ENCODE assay signal across 20 cellular contexts in genomic region chr10:91879514-91880170, GRCh38. TPM values are rescaled to one million over a fixed set of nuclear protein-coding genes. Genes with fewer than 3 reads are reported as not detected.
DNase-seq lines count a peak whose midpoint lies in the region; ATAC-seq, FAIRE-seq and TF ChIP-seq lines count a peak whose summit lies in the region.
"Had no signal": no experiment of that assay in that cellular context is flagged by ENCODE, and none has a peak within 500 bp of the region (broad histone marks: within the 10 kb centered on the region; RNA-seq: fewer than 3 reads in every experiment).

No MANE protein-coding gene starts in this region.

- peaks cover 10% of the 10 kb centered on the region; the same call in 1 of the 2 replicates for H3K4me1 ChIP-seq in PC-9 (replicated peaks; ENCODE audit: insufficient read depth)
- peaks cover 27% of the 10 kb centered on the region for H3K4me1 ChIP-seq in keratinocyte (ENCODE audit: control insufficient read depth, extremely low read depth, insufficient read depth, low read length)
- H3K4me1 ChIP-seq: body of pancreas, prostate gland had no signal

- H3K27ac ChIP-seq in PC-9 = no peak overlapping the region
- H3K27ac ChIP-seq in keratinocyte (ENCODE audit: control insufficient read depth, insufficient read depth, low read length) = no peak overlapping the region
- H3K27ac ChIP-seq: body of pancreas, gastroesophageal sphincter, prostate gland, transverse colon had no signal

- H3K9me3 ChIP-seq in PC-9 (ENCODE audit: insufficient read depth, low read depth) (no peaks in the 10 kb centered on the region), keratinocyte (ENCODE audit: control insufficient read depth, low read depth, low read length) (no peaks in the 10 kb centered on the region), T-helper 17 cell (ENCODE audit: control insufficient read depth, low read length, poor library complexity, severe bottlenecking) (no peaks in the 10 kb centered on the region)
- H3K9me3 ChIP-seq: body of pancreas, gastroesophageal sphincter, prostate gland, transverse colon had no signal

- no TSS peak for BruUV-seq in PC-9 (replicated peaks; lab: Mats Ljungman, UMichigan)

- H3K4me3 Mint-ChIP-seq in activated CD4-positive, alpha-beta T cell treated with anti-CD3 and anti-CD28 coated beads, Interleukin-2, amount 10 ng/mL, durations not matched to agents 24 days and 14 days = no peak overlapping the region
- no peak overlapping the region for H3K4me3 Mint-ChIP-seq in type B pancreatic cell
- H3K4me3 Mint-ChIP-seq in T-helper 17 cell = no peak overlapping the region
- H3K4me3 Mint-ChIP-seq: activated naive CD4-positive, alpha-beta T cell treated with anti-CD3 and anti-CD28 coated beads, Interleukin-2, amount 10 ng/mL, durations not matched to agents 7 days and 5 days; CD4-positive, CD25-positive, alpha-beta regulatory T cell; naive B cell; stimulated activated naive B cell treated with anti-CD40 and anti-IgM and Interleukin-4, amounts not matched to agents 10 μg/mL and 1 μg/mL and 100 μg/mL, for 72 hours had no signal

- H3K4me1 Mint-ChIP-seq in activated CD4-positive, alpha-beta T cell treated with anti-CD3 and anti-CD28 coated beads, Interleukin-2, amount 10 ng/mL, durations not matched to agents 24 days and 14 days = no peaks in the 10 kb centered on the region
- H3K4me1 Mint-ChIP-seq in type B pancreatic cell (ENCODE audit: unreplicated experiment) (peaks cover 32% of the 10 kb centered on the region), T-helper 17 cell (no peaks in the 10 kb centered on the region)
- H3K4me1 Mint-ChIP-seq: activated naive CD4-positive, alpha-beta T cell treated with anti-CD3 and anti-CD28 coated beads, Interleukin-2, amount 10 ng/mL, durations not matched to agents 7 days and 5 days; CD4-positive, CD25-positive, alpha-beta regulatory T cell; naive B cell; stimulated activated naive B cell treated with anti-CD40 and anti-IgM and Interleukin-4, amounts not matched to agents 10 μg/mL and 1 μg/mL and 100 μg/mL, for 72 hours had no signal

- TF ChIP-seq CTCF in PC-9 (conservative IDR thresholded peaks at IDR 0.05) (no peak), keratinocyte (optimal IDR thresholded peaks at IDR 0.05 in 1 of 3, IDR thresholded peaks at IDR 0.05 in 1 of 3, conservative IDR thresholded peaks at IDR 0.05 in 1 of 3; ENCODE audit: extremely low read depth in 1 of 3, insufficient read depth in 2 of 3, low read length in 3 of 3) (no peak), type B pancreatic cell (conservative IDR thresholded peaks at IDR 0.05) (no peak)

- no peaks in the 10 kb centered on the region for H3K9me3 Mint-ChIP-seq in activated CD4-positive, alpha-beta T cell treated with anti-CD3 and anti-CD28 coated beads, Interleukin-2, amount 10 ng/mL, durations not matched to agents 24 days and 14 days
- H3K9me3 Mint-ChIP-seq in type B pancreatic cell = no peaks in the 10 kb centered on the region
- H3K9me3 Mint-ChIP-seq: activated naive CD4-positive, alpha-beta T cell treated with anti-CD3 and anti-CD28 coated beads, Interleukin-2, amount 10 ng/mL, durations not matched to agents 7 days and 5 days had no signal

- CTCF ChIA-PET in PC-9 (lab: Charles Lee) = no interaction called here

- H3K9me1 ChIP-seq in keratinocyte (ENCODE audit: control insufficient read depth, extremely low read depth, insufficient read depth, low read length) = no peaks in the 10 kb centered on the region

- H3K9ac ChIP-seq in keratinocyte (ENCODE audit: control insufficient read depth, extremely low read depth, insufficient read depth, low read length) = no peak overlapping the region

- POLR2A ChIA-PET in PC-9 (lab: Charles Lee; ENCODE audit: unreplicated experiment) = no interaction called here

- intact Hi-C loops in activated CD4-positive, alpha-beta T cell treated with anti-CD3 and anti-CD28 coated beads, Interleukin-2, amount 10 ng/mL, durations not matched to agents 24 days and 14 days (cut with micrococcal nuclease) = no loop called here
- intact Hi-C loops in PC-9 (cut with micrococcal nuclease; ENCODE audit: unreplicated experiment) = no loop called here

- no peak overlapping the region for H3K27ac Mint-ChIP-seq in activated CD4-positive, alpha-beta T cell treated with anti-CD3 and anti-CD28 coated beads, Interleukin-2, amount 10 ng/mL, durations not matched to agents 24 days and 14 days
- peak overlapping the region; percentile 71 for H3K27ac Mint-ChIP-seq in type B pancreatic cell
- H3K27ac Mint-ChIP-seq in T-helper 17 cell = no peak overlapping the region
- H3K27ac Mint-ChIP-seq: activated naive CD4-positive, alpha-beta T cell treated with anti-CD3 and anti-CD28 coated beads, Interleukin-2, amount 10 ng/mL, durations not matched to agents 7 days and 5 days; CD4-positive, CD25-positive, alpha-beta regulatory T cell; stimulated activated naive B cell treated with anti-CD40 and anti-IgM and Interleukin-4, amounts not matched to agents 10 μg/mL and 1 μg/mL and 100 μg/mL, for 72 hours had no signal

- H3K4me3 ChIP-seq in PC-9 (no peak overlapping the region), keratinocyte (ENCODE audit: control insufficient read depth in 2 of 3, extremely low read depth in 1 of 3, insufficient read depth in 2 of 3, low read depth in 1 of 3, low read length in 3 of 3) (no peak overlapping the region)
- H3K4me3 ChIP-seq: body of pancreas, gastroesophageal sphincter, prostate gland, transverse colon had no signal

- no peak for FAIRE-seq in keratinocyte (lab: Jason Lieb, UNC)

- no peak for ATAC-seq in T-helper 17 cell
- ATAC-seq: body of pancreas; stimulated activated naive B cell treated with anti-CD40 and anti-IgM and Interleukin-4, amounts not matched to agents 10 μg/mL and 1 μg/mL and 100 μg/mL, for 72 hours had no signal

- peak overlapping the region; percentile 37; the same call in 1 of the 2 replicates for H2AFZ ChIP-seq in PC-9
- peak overlapping the region; percentile 64 for H2AFZ ChIP-seq in keratinocyte (ENCODE audit: control insufficient read depth, low read length)

- no peaks in the 10 kb centered on the region for H3K79me2 ChIP-seq in PC-9 (ENCODE audit: low read depth)
- H3K79me2 ChIP-seq in keratinocyte (ENCODE audit: control insufficient read depth, insufficient read depth, low read length) = no peaks in the 10 kb centered on the region

- peaks cover 15% of the 10 kb centered on the region for H3K27me3 Mint-ChIP-seq in activated CD4-positive, alpha-beta T cell treated with anti-CD3 and anti-CD28 coated beads, Interleukin-2, amount 10 ng/mL, durations not matched to agents 24 days and 14 days
- no peaks in the 10 kb centered on the region for H3K27me3 Mint-ChIP-seq in type B pancreatic cell
- no peaks in the 10 kb centered on the region for H3K27me3 Mint-ChIP-seq in T-helper 17 cell
- H3K27me3 Mint-ChIP-seq: stimulated activated naive B cell treated with anti-CD40 and anti-IgM and Interleukin-4, amounts not matched to agents 10 μg/mL and 1 μg/mL and 100 μg/mL, for 72 hours had no signal

- no peaks in the 10 kb centered on the region for H3F3A ChIP-seq in PC-9 (ENCODE audit: insufficient read depth, low read depth)

- peak overlapping the region; percentile 21; the same call in 1 of the 2 replicates for H3K4me2 ChIP-seq in PC-9
- peak overlapping the region; percentile 52 for H3K4me2 ChIP-seq in keratinocyte (ENCODE audit: control insufficient read depth, extremely low read depth, insufficient read depth, low read depth, low read length)

- H3K27me3 ChIP-seq in PC-9 (ENCODE audit: insufficient read depth, low read depth) = no peaks in the 10 kb centered on the region
- no peaks in the 10 kb centered on the region for H3K27me3 ChIP-seq in keratinocyte (ENCODE audit: control insufficient read depth, extremely low read depth, insufficient read depth, low read length)
- H3K27me3 ChIP-seq: body of pancreas, gastroesophageal sphincter, transverse colon had no signal

- no peaks in the 10 kb centered on the region for H3K9me2 ChIP-seq in PC-9 (ENCODE audit: insufficient read depth)

- H4K20me1 ChIP-seq in PC-9 (ENCODE audit: insufficient read depth) (no peaks in the 10 kb centered on the region), keratinocyte (ENCODE audit: control insufficient read depth, extremely low read depth, insufficient read depth, low read length) (no peaks in the 10 kb centered on the region)

- H3K36me3 Mint-ChIP-seq in activated CD4-positive, alpha-beta T cell treated with anti-CD3 and anti-CD28 coated beads, Interleukin-2, amount 10 ng/mL, durations not matched to agents 24 days and 14 days (ENCODE audit: low read depth) = no peaks in the 10 kb centered on the region
- H3K36me3 Mint-ChIP-seq in type B pancreatic cell = no peaks in the 10 kb centered on the region
- H3K36me3 Mint-ChIP-seq in T-helper 17 cell (ENCODE audit: low read depth) = no peaks in the 10 kb centered on the region
- H3K36me3 Mint-ChIP-seq: activated naive CD4-positive, alpha-beta T cell treated with anti-CD3 and anti-CD28 coated beads, Interleukin-2, amount 10 ng/mL, durations not matched to agents 7 days and 5 days had no signal

- peak; percentile 50 for DNase-seq in activated CD4-positive, alpha-beta T cell treated with anti-CD3 and anti-CD28 coated beads, Interleukin-2, amount 10 ng/mL, durations not matched to agents 24 days and 14 days
- DNase-seq in activated CD4-positive, alpha-beta T cell treated with anti-CD3 and anti-CD28 coated beads for 4 hours = no peak
- DNase-seq in PC-9 (no peak), keratinocyte (ENCODE audit: low read depth, low spot score) (no peak), type B pancreatic cell (ENCODE audit: extremely low spot score, unreplicated experiment) (no peak), amygdala (lab: John Stamatoyannopoulos, UW) (no peak), T-helper 17 cell (no peak)
- no peak for DNase-seq in stimulated activated CD4-positive, alpha-beta T cell treated with anti-CD3 and anti-CD28 coated beads, Interleukin-4, amount 100 ng/mL, for 1 hour
- DNase-seq: activated naive CD4-positive, alpha-beta T cell treated with anti-CD3 and anti-CD28 coated beads, Interleukin-2, amount 10 ng/mL, durations not matched to agents 7 days and 5 days; body of pancreas; CD4-positive, CD25-positive, alpha-beta regulatory T cell; dermis blood vessel endothelial cell; erythroblast; naive B cell; NCI-H1436 treated with DMSO at 0.1 percent for 48 hours; stimulated activated CD4-positive, alpha-beta T cell treated with anti-CD3 and anti-CD28 coated beads, Interleukin-12 subunit alpha, Interleukin-12 subunit beta, amount 100 ng/mL, for 4 hours; stimulated activated naive B cell treated with anti-CD40 and anti-IgM and Interleukin-4, amounts not matched to agents 10 μg/mL and 1 μg/mL and 100 μg/mL, for 72 hours; transverse colon had no signal

- dilution Hi-C loops in keratinocyte (cut with MboI; ENCODE audit: extremely low pct_ligation_motif_present, low sequenced_read_pairs) = no loop called here

- H3K36me3 ChIP-seq in PC-9 (ENCODE audit: low read depth) (no peaks in the 10 kb centered on the region), keratinocyte (ENCODE audit: control insufficient read depth in 2 of 2, extremely low read depth in 1 of 2, insufficient read depth in 2 of 2, low read length in 2 of 2) (no peaks in the 10 kb centered on the region)
- H3K36me3 ChIP-seq: gastroesophageal sphincter, prostate gland, transverse colon had no signal

RNA-seq across cellular contexts. Expression of gene FGFBP3, which starts 29.6 kb away (rescaled TPM):
- 2.5 and 2.7 TPM in 2 replicates for total RNA-seq in activated CD4-positive, alpha-beta T cell treated with anti-CD3 and anti-CD28 coated beads, Interleukin-2, amount 10 ng/mL, durations not matched to agents 24 days and 14 days
- total RNA-seq in PC-9 (2021) (0.68 and 1.0 TPM in 2 replicates), type B pancreatic cell (ENCODE audit: low replicate concordance) (4.5 and 9.6 TPM in 2 replicates), T-helper 17 cell (1 to 10 TPM; 1.7 to 1.8 TPM)
- 0.03 to 0.22 TPM (median 0.06 TPM) in 3 replicates for polyA plus RNA-seq in keratinocyte
- polyA plus RNA-seq in keratinocyte (2011; ENCODE audit: low read depth) = 0.10 TPM
- 0.02 and 0.04 TPM in 2 replicates for polyA plus RNA-seq in keratinocyte (2011; cell fraction: cytosol; rRNA removed)
- polyA plus RNA-seq in keratinocyte (2011; cell fraction: nucleus; rRNA removed) = 0.11 and 0.13 TPM in 2 replicates
- polyA plus RNA-seq in keratinocyte (2012; ENCODE audit: low replicate concordance) = 0.21 and 0.26 TPM in 2 replicates
- 0.10 to 0.13 TPM in 2 of 3 replicates, not detected in the other for polyA minus RNA-seq in keratinocyte
- not detected for polyA minus RNA-seq in keratinocyte (2011; cell fraction: cytosol; rRNA and poly(A)+ RNA removed)
- not detected in 2 replicates for polyA minus RNA-seq in keratinocyte (2011; cell fraction: nucleus; rRNA and poly(A)+ RNA removed)

RNA-seq across cellular contexts. Expression of gene BTAF1, which starts 43.9 kb away (rescaled TPM):
- 63.9 and 67.1 TPM in 2 replicates for total RNA-seq in activated CD4-positive, alpha-beta T cell treated with anti-CD3 and anti-CD28 coated beads, Interleukin-2, amount 10 ng/mL, durations not matched to agents 24 days and 14 days
- total RNA-seq in PC-9 (2021) (16.7 and 19.0 TPM in 2 replicates), type B pancreatic cell (ENCODE audit: low replicate concordance) (33.2 and 34.7 TPM in 2 replicates), T-helper 17 cell (10 to 100 TPM; 66.8 to 68.9 TPM)
- 15.0 to 43.6 TPM (median 42.9 TPM) in 3 replicates for polyA plus RNA-seq in keratinocyte
- polyA plus RNA-seq in keratinocyte (2011; ENCODE audit: low read depth) = 18.2 TPM
- polyA plus RNA-seq in keratinocyte (2011; cell fraction: cytosol; rRNA removed) = 3.5 and 8.7 TPM in 2 replicates
- 101 and 123 TPM in 2 replicates for polyA plus RNA-seq in keratinocyte (2011; cell fraction: nucleus; rRNA removed)
- 12.5 and 22.4 TPM in 2 replicates for polyA plus RNA-seq in keratinocyte (2012; ENCODE audit: low replicate concordance)
- polyA minus RNA-seq in keratinocyte = 7.2 to 74.0 TPM (median 50.0 TPM) in 3 replicates
- polyA minus RNA-seq in keratinocyte (2011; cell fraction: cytosol; rRNA and poly(A)+ RNA removed) = 10.6 TPM
- polyA minus RNA-seq in keratinocyte (2011; cell fraction: nucleus; rRNA and poly(A)+ RNA removed) = 53.4 and 98.3 TPM in 2 replicates
